ENCODE assay signal across 11 cellular contexts in genomic region chr10:124693396-124693795, GRCh38. TPM values are rescaled to one million over a fixed set of nuclear protein-coding genes. Genes with fewer than 3 reads are reported as not detected.
A peak's percentile ranks its signal among the peaks of the same experiment; 100 is the strongest.
DNase-seq lines count a peak whose midpoint lies in the region; ATAC-seq, FAIRE-seq and TF ChIP-seq lines count a peak whose summit lies in the region.
"Had no signal": no experiment of that assay in that cellular context is flagged by ENCODE, and none has a peak within 500 bp of the region (broad histone marks: within the 10 kb centered on the region; RNA-seq: fewer than 3 reads in every experiment).

No MANE protein-coding gene starts in this region.

- no peak overlapping the region for H3K4me3 Mint-ChIP-seq in nephron

- H2AFZ ChIP-seq in K562 (ENCODE audit: low read depth, low read length) = 0 out of 2 replicates have a peak overlapping the region, but pooled peaks have one; percentile 49

- POLR2A ChIA-PET in K562 (lab: Yijun Ruan, JAX) = interaction anchor here (0.6 to 1.9 kb wide), 7 partner anchors 10 to 361 kb away, joined by 3 to 10 read pairs (median 3); no protein-coding TSS in a partner anchor

- peaks cover 42% of the 10 kb centered on the region for H3K36me3 ChIP-seq in K562 (ENCODE audit: control insufficient read depth, insufficient read depth, low read length)

- peaks cover 50 to 58% of the 10 kb centered on the region in 2 experiments for H3K4me1 ChIP-seq in K562 (replicated peaks in 1 of 2; ENCODE audit: control insufficient read depth in 2 of 2, insufficient read depth in 2 of 2, low read length in 2 of 2)

- peak; percentile 80 for FAIRE-seq in K562 (lab: Jason Lieb, UNC)

- H4K20me1 ChIP-seq in K562 (replicated peaks; ENCODE audit: control insufficient read depth, insufficient read depth, low read length) = no peaks in the 10 kb centered on the region

- TF ChIP-seq EP300 in K562 (IDR thresholded peaks at IDR 0.05; ENCODE audit: low read length) = no peak

- DNase-seq in DMS153 treated with DMSO at 0.1 percent for 48 hours (lab: John Stamatoyannopoulos, UW; ENCODE audit: unreplicated experiment) (peak; percentile 37), NCI-H2107 (lab: John Stamatoyannopoulos, UW) (peak; percentile 56), K562 (ENCODE audit: extremely low read depth in 1 of 4, low spot score in 3 of 4) (peak; percentile 34 to 51 (median 44)), NOMO-1 (lab: John Stamatoyannopoulos, UW; ENCODE audit: unreplicated experiment in 2 of 2) (no peak), NCI-H1694 (lab: John Stamatoyannopoulos, UW) (no peak), EL (no peak)
- DNase-seq: activated naive CD4-positive, alpha-beta T cell treated with anti-CD3 and anti-CD28 coated beads, Interleukin-2, amount 50 U/mL, for 16 hours; NCI-H226 had no signal

- TF ChIP-seq RAD21 in K562 (CRISPR knock-in tag; conservative IDR thresholded peaks at IDR 0.05 in 1 of 2, IDR thresholded peaks at IDR 0.05 in 1 of 2) = no peak

- peaks cover 2% of the 10 kb centered on the region for H3K9me1 ChIP-seq in K562 (ENCODE audit: control insufficient read depth, insufficient read depth, low read length)

- WGBS in K562 (ENCODE audit: insufficient coverage, low coverage, missing lambda C conversion rate) = 3% methylated on average over 10 of the region's 13 CpGs

- TF ChIP-seq CTCF in K562 (IDR thresholded peaks at IDR 0.05 in 2 of 3, conservative IDR thresholded peaks at IDR 0.05 in 1 of 3; ENCODE audit: insufficient read depth in 2 of 3, low read depth in 1 of 3, low read length in 3 of 3) = no peak
- TF ChIP-seq CTCF in nephron (IDR thresholded peaks at IDR 0.05; ENCODE audit: unreplicated experiment in 3 of 3) = no peak

- TF ChIP-seq POLR2A in K562 (conservative IDR thresholded peaks at IDR 0.05) = no peak

- CTCF ChIA-PET in K562 (lab: Yijun Ruan, JAX; ENCODE audit: low intra/inter-chr PET ratio) = no interaction called here

- H3K4me1 Mint-ChIP-seq in nephron = peaks cover 38% of the 10 kb centered on the region

- intact Hi-C loops in K562 (cut with micrococcal nuclease) = loop anchor here (1.0 to 2.0 kb wide), 2 partner anchors 25 to 47 kb away; no protein-coding TSS in a partner anchor

- peak overlapping the region; percentile 38 to 88 (median 41) for H3K27ac Mint-ChIP-seq in nephron

- BruUV-seq in K562 (replicated peaks; lab: Mats Ljungman, UMichigan) = no TSS peak

- H3K27me3 ChIP-seq in K562 (ENCODE audit: control insufficient read depth in 2 of 2, insufficient read depth in 2 of 2, low read length in 2 of 2) = no peaks in the 10 kb centered on the region

- H3K9me3 Mint-ChIP-seq in nephron = no peaks in the 10 kb centered on the region

- peak overlapping the region; percentile 81 for H3K4me2 ChIP-seq in K562 (ENCODE audit: insufficient read depth, low read length)

- H3K27ac ChIP-seq in K562 (ENCODE audit: extremely low read depth, low read depth, low read length) = peak overlapping the region; percentile 68

- no peaks in the 10 kb centered on the region for H3K9me3 ChIP-seq in K562 (replicated peaks; ENCODE audit: control insufficient read depth, insufficient read depth, low read depth, low read length)

- in situ Hi-C loops in K562 (cut with MboI) = no loop called here

- H3K36me3 Mint-ChIP-seq in nephron (ENCODE audit: low read depth) = peaks cover 41% of the 10 kb centered on the region

- peaks cover 7% of the 10 kb centered on the region; the same call in 2 of the 3 replicates for H3K79me2 ChIP-seq in K562 (ENCODE audit: control insufficient read depth, insufficient read depth, low read length)

- no peaks in the 10 kb centered on the region for H3K27me3 Mint-ChIP-seq in nephron (ENCODE audit: low read depth)

- H3K4me3 ChIP-seq in K562 = no peak overlapping the region

- ATAC-seq in K562 (peak; percentile 73), GM19324 (IDR thresholded peaks at IDR 0.05; ENCODE audit: low FRiP score, unreplicated experiment) (no peak)
- ATAC-seq: HCT116 had no signal

- peak overlapping the region in 1 of 2 experiments; percentile 27; a peak in 1 of 4 replicates for H3K9ac ChIP-seq in K562 (ENCODE audit: insufficient read depth in 1 of 2, low read depth in 2 of 2, low read length in 2 of 2)

TF ChIP-seq in K562, 482 proteins besides CTCF, POLR2A, EP300 and RAD21 (continues in another document):
- TF ChIP-seq, protein P1, sequence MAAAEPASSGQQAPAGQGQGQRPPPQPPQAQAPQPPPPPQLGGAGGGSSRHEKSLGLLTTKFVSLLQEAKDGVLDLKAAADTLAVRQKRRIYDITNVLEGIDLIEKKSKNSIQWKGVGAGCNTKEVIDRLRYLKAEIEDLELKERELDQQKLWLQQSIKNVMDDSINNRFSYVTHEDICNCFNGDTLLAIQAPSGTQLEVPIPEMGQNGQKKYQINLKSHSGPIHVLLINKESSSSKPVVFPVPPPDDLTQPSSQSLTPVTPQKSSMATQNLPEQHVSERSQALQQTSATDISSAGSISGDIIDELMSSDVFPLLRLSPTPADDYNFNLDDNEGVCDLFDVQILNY (CRISPR knock-in tag; IDR thresholded peaks at IDR 0.05) = no peak
- 0 out of 2 replicates have a peak, but pooled peaks have one; percentile 25 for TF ChIP-seq RBFOX2 (IDR thresholded peaks at IDR 0.05; ENCODE audit: low read depth, low read length)
- TF ChIP-seq ARID1B (IDR thresholded peaks at IDR 0.05) = no peak
- no peak for TF ChIP-seq FOXA1 (IDR thresholded peaks at IDR 0.05; ENCODE audit: borderline replicate concordance)
- no peak for TF ChIP-seq SMARCA5 (IDR thresholded peaks at IDR 0.05)
- 0 out of 2 replicates have a peak, but pooled peaks have one; percentile 13 for TF ChIP-seq L3MBTL2 (IDR thresholded peaks at IDR 0.05)
- no peak for TF ChIP-seq KHSRP (IDR thresholded peaks at IDR 0.05)
- TF ChIP-seq TFAM (CRISPR knock-in tag; conservative IDR thresholded peaks at IDR 0.05) = no peak
- TF ChIP-seq, protein P2, sequence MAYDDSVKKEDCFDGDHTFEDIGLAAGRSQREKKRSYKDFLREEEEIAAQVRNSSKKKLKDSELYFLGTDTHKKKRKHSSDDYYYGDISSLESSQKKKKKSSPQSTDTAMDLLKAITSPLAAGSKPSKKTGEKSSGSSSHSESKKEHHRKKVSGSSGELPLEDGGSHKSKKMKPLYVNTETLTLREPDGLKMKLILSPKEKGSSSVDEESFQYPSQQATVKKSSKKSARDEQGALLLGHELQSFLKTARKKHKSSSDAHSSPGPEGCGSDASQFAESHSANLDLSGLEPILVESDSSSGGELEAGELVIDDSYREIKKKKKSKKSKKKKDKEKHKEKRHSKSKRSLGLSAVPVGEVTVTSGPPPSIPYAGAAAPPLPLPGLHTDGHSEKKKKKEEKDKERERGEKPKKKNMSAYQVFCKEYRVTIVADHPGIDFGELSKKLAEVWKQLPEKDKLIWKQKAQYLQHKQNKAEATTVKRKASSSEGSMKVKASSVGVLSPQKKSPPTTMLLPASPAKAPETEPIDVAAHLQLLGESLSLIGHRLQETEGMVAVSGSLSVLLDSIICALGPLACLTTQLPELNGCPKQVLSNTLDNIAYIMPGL (CRISPR knock-in tag; IDR thresholded peaks at IDR 0.05) = no peak
- no peak for TF ChIP-seq HNRNPH1 (optimal IDR thresholded peaks at IDR 0.05; ENCODE audit: low read depth, low read length)
- TF ChIP-seq SRSF7 (optimal IDR thresholded peaks at IDR 0.05; ENCODE audit: low read depth, low read length) = no peak
- TF ChIP-seq, protein P3, sequence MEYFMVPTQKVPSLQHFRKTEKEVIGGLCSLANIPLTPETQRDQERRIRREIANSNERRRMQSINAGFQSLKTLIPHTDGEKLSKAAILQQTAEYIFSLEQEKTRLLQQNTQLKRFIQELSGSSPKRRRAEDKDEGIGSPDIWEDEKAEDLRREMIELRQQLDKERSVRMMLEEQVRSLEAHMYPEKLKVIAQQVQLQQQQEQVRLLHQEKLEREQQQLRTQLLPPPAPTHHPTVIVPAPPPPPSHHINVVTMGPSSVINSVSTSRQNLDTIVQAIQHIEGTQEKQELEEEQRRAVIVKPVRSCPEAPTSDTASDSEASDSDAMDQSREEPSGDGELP (CRISPR knock-in tag; IDR thresholded peaks at IDR 0.05; ENCODE audit: borderline replicate concordance) = 0 out of 2 replicates have a peak, but pooled peaks have one; percentile 1
- no peak for TF ChIP-seq ZNF24 (IDR thresholded peaks at IDR 0.05)

RNA-seq across cellular contexts. Expression of gene FAM53B, which starts 50.8 kb away (rescaled TPM):
- total RNA-seq in K562 (2011; cell fraction: chromatin; rRNA removed; ENCODE audit: low replicate concordance) = 11.6 and 20.0 TPM in 2 replicates
- total RNA-seq in K562 (2011; cell fraction: nucleolus; rRNA removed) = 13.0 and 13.7 TPM in 2 replicates
- 8.9 and 12.2 TPM in 2 replicates for total RNA-seq in K562 (2011; cell fraction: nucleoplasm; rRNA removed)
- total RNA-seq in K562 (2014; rRNA removed) = 11.9 and 17.2 TPM in 2 replicates
- 4.2 and 5.0 TPM in 2 replicates for total RNA-seq in K562 (2014; rRNA removed; fragmentation: Illumina TruSeq; extraction: Trizol)
- total RNA-seq in K562 (2015; rRNA removed; fragmentation: Illumina TruSeq; extraction: Trizol) = 10.6 and 10.8 TPM in 2 replicates
- 16.5 and 17.0 TPM in 2 replicates for total RNA-seq in K562 (2021)
- 3.9 and 4.5 TPM in 2 replicates for polyA plus RNA-seq in K562 (2011; rRNA removed)
- polyA plus RNA-seq in K562 (2011; cell fraction: cytosol; rRNA removed) = 5.1 and 9.0 TPM in 2 replicates
- 5.9 and 8.3 TPM in 2 replicates for polyA plus RNA-seq in K562 (2011; cell fraction: nucleus; rRNA removed)
- 7.8 and 8.4 TPM in 2 replicates for polyA plus RNA-seq in K562 (2012)
- polyA plus RNA-seq in K562 (2014; fragmentation: Illumina TruSeq; extraction: Trizol) = 5.0 and 7.5 TPM in 2 replicates
- under 1 TPM; 0.03 to 0.08 TPM for polyA plus RNA-seq in K562 (2014; fragmentation: Nextera tagmentation; extraction: Ambion mirVana)
- polyA plus RNA-seq in K562 (2014; rRNA removed) = 6.5 and 6.6 TPM in 2 replicates
- 6.9 and 7.9 TPM in 2 replicates for polyA minus RNA-seq in K562 (2011; rRNA and poly(A)+ RNA removed)
- polyA minus RNA-seq in K562 (2011; cell fraction: cytosol; rRNA and poly(A)+ RNA removed) = 10.2 and 11.9 TPM in 2 replicates
- 5.5 and 9.6 TPM in 2 replicates for polyA minus RNA-seq in K562 (2011; cell fraction: nucleus; rRNA and poly(A)+ RNA removed)

Comparison
In these comparisons a context has a peak if more than half of its experiments do, and no peak if none do; other contexts are left out.
1. DNase-seq: peak in DMS153 treated with DMSO at 0.1 percent for 48 hours (single experiment), NCI-H2107 (single experiment) and K562 (4 of 4); none in NOMO-1 (0 of 2), NCI-H1694 (single experiment) and EL (single experiment).